ENCODE assay signal across 17 cellular contexts in the genomic region with DNA sequence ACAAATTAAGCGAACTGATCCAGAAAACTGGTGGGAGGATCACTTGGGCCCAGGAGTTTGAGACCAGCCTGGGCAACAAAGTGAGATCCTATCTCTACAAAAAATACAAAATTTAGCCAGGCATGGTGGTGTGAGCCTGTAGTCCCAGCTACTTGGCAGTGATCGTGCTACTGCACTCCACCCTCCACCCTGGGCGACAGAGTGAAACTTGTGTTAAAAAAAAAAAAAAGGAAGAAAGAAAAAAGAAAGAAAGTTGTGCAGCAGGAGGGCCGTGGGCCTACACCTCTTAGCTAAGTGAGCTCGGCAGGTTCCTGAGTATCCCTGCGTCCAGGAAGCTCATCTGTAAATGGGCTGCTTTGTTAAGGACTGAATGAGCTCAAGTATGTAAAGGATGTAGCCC. TPM values are rescaled to one million over a fixed set of nuclear protein-coding genes. Genes with fewer than 3 reads are reported as not detected.
A peak's percentile ranks its signal among the peaks of the same experiment; 100 is the strongest.
DNase-seq lines count a peak whose midpoint lies in the region; ATAC-seq, FAIRE-seq and TF ChIP-seq lines count a peak whose summit lies in the region.
"Had no signal": no experiment of that assay in that cellular context is flagged by ENCODE, and none has a peak within 500 bp of the region (broad histone marks: within the 10 kb centered on the region; RNA-seq: fewer than 3 reads in every experiment).

No MANE protein-coding gene starts in this region.

- no peak for ATAC-seq in K562
- ATAC-seq in activated CD4-positive, alpha-beta T cell treated with anti-CD3 and anti-CD28 coated beads for 36 hours: no peak
- ATAC-seq in HepG2: no peak
- ATAC-seq: activated CD4-positive, CD25-positive, alpha-beta regulatory T cell treated with anti-CD3 and anti-CD28 coated beads, Interleukin-2, amount 50 U/mL, for 24 hours had no signal

- H3K79me2 ChIP-seq in K562 (ENCODE audit: control insufficient read depth, insufficient read depth, low read length) (no peaks in the 10 kb centered on the region), HepG2 (ENCODE audit: insufficient read depth, low read length) (no peaks in the 10 kb centered on the region)

- peak; percentile 1 for DNase-seq in AG08396 (ENCODE audit: low spot score)
- DNase-seq in H7: peak; percentile 49
- DNase-seq in K562 (ENCODE audit: extremely low read depth in 1 of 4, low spot score in 3 of 4): no peak
- no peak for DNase-seq in nephron progenitor cell
- DNase-seq in cortex of kidney (lab: John Stamatoyannopoulos, UW): no peak
- DNase-seq in DMS 273 treated with DMSO at 0.1 percent for 48 hours (lab: John Stamatoyannopoulos, UW): no peak
- no peak for DNase-seq in activated CD4-positive, alpha-beta T cell treated with anti-CD3 and anti-CD28 coated beads for 36 hours
- DNase-seq in HepG2 (ENCODE audit: low spot score): no peak
- DNase-seq: activated CD8-positive, alpha-beta memory T cell treated with anti-CD3 and anti-CD28 coated beads, Interleukin-2, amount 50 U/mL, for 4 hours; amniotic stem cell; BE2C; KG1; NCI-H146; NCI-H446 treated with DMSO at 0.1 percent for 48 hours; occipital lobe; stomach had no signal

- H3K4me3 ChIP-seq in H7 (ENCODE audit: insufficient read depth, low read depth, low read length): no peak overlapping the region
- no peak overlapping the region for H3K4me3 ChIP-seq in K562
- no peak overlapping the region for H3K4me3 ChIP-seq in HepG2 (replicated peaks in 1 of 3; ENCODE audit: insufficient read depth in 1 of 3, low read depth in 2 of 3, low read length in 3 of 3)
- H3K4me3 ChIP-seq: stomach had no signal

- POLR2A ChIA-PET in K562 (lab: Yijun Ruan, JAX): interaction anchor here (1.2 kb wide), 3 partner anchors 12 to 17 kb away, joined by 4 read pairs; no protein-coding TSS in a partner anchor
- POLR2A ChIA-PET in activated CD4-positive, alpha-beta T cell treated with anti-CD3 and anti-CD28 coated beads for 36 hours (lab: Charles Lee): no interaction called here
- POLR2A ChIA-PET in HepG2 (lab: Yijun Ruan, JAX): no interaction called here

- TF ChIP-seq EP300 in K562 (IDR thresholded peaks at IDR 0.05; ENCODE audit: low read length) (no peak), HepG2 (IDR thresholded peaks at IDR 0.05; ENCODE audit: low read depth in 2 of 2, low read length in 2 of 2) (no peak), HepG2 (CRISPR knock-in tag; IDR thresholded peaks at IDR 0.05; ENCODE audit: borderline replicate concordance) (no peak)

- TF ChIP-seq CTCF in K562 (IDR thresholded peaks at IDR 0.05 in 2 of 3, conservative IDR thresholded peaks at IDR 0.05 in 1 of 3; ENCODE audit: insufficient read depth in 2 of 3, low read depth in 1 of 3, low read length in 3 of 3) (no peak), nephron progenitor cell (IDR thresholded peaks at IDR 0.05) (no peak), HepG2 (CRISPR knock-in tag; IDR thresholded peaks at IDR 0.05) (no peak)

- peaks cover 3% of the 10 kb centered on the region for H3K27me3 Mint-ChIP-seq in nephron progenitor cell (ENCODE audit: low read depth, poor library complexity)
- H3K27me3 Mint-ChIP-seq in activated CD4-positive, alpha-beta T cell treated with anti-CD3 and anti-CD28 coated beads for 36 hours: no peaks in the 10 kb centered on the region

- H3K9me3 ChIP-seq in K562 (replicated peaks; ENCODE audit: control insufficient read depth, insufficient read depth, low read depth, low read length): no peaks in the 10 kb centered on the region
- H3K9me3 ChIP-seq in HepG2 (ENCODE audit: low read length): no peaks in the 10 kb centered on the region
- H3K9me3 ChIP-seq: BE2C, stomach had no signal

- H3K27ac Mint-ChIP-seq in nephron progenitor cell: peak overlapping the region; percentile 71
- no peak overlapping the region for H3K27ac Mint-ChIP-seq in activated CD4-positive, alpha-beta T cell treated with anti-CD3 and anti-CD28 coated beads for 36 hours

- H3K9me3 Mint-ChIP-seq in nephron progenitor cell: no peaks in the 10 kb centered on the region
- H3K9me3 Mint-ChIP-seq in activated CD4-positive, alpha-beta T cell treated with anti-CD3 and anti-CD28 coated beads for 36 hours (ENCODE audit: low read depth): no peaks in the 10 kb centered on the region

- WGBS in K562 (ENCODE audit: insufficient coverage, low coverage, missing lambda C conversion rate): 92% methylated on average over 5 of the region's 6 CpGs
- 93% methylated on average over 6 of the region's 6 CpGs for WGBS in HepG2 (ENCODE audit: low lambda C conversion rate)

- peaks cover 35% of the 10 kb centered on the region for H3K36me3 Mint-ChIP-seq in nephron progenitor cell (ENCODE audit: low read depth)
- H3K36me3 Mint-ChIP-seq in activated CD4-positive, alpha-beta T cell treated with anti-CD3 and anti-CD28 coated beads for 36 hours (ENCODE audit: low read depth): peaks cover 25% of the 10 kb centered on the region

- CTCF ChIA-PET in K562 (lab: Yijun Ruan, JAX; ENCODE audit: low intra/inter-chr PET ratio) (interaction anchor here (0.5 kb wide), 1 partner anchor 38 kb away, joined by 3 read pairs; no protein-coding TSS in a partner anchor), HepG2 (lab: Yijun Ruan, JAX; ENCODE audit: low intra/inter-chr PET ratio, low total read pairs) (no interaction called here)
- CTCF ChIA-PET in activated CD4-positive, alpha-beta T cell treated with anti-CD3 and anti-CD28 coated beads for 36 hours (lab: Charles Lee): interaction anchor here (0.6 kb wide), 1 partner anchor 81 kb away, joined by 4 read pairs; no protein-coding TSS in a partner anchor

- intact Hi-C loops in K562 (cut with micrococcal nuclease) (no loop called here), HepG2 (cut with micrococcal nuclease; ENCODE audit: unreplicated experiment) (no loop called here)
- intact Hi-C loops in activated CD4-positive, alpha-beta T cell treated with anti-CD3 and anti-CD28 coated beads for 36 hours (cut with DNase I, micrococcal nuclease): no loop called here

- H3K27ac ChIP-seq in K562 (ENCODE audit: extremely low read depth, low read depth, low read length) (peak overlapping the region; percentile 47; the same call in 1 of the 3 replicates), HepG2 (ENCODE audit: extremely low read length, insufficient read depth, low read length) (no peak overlapping the region)
- H3K27ac ChIP-seq: stomach had no signal

- H4K20me1 ChIP-seq in K562 (replicated peaks; ENCODE audit: control insufficient read depth, insufficient read depth, low read length) (no peaks in the 10 kb centered on the region), HepG2 (ENCODE audit: insufficient read depth, low read length) (no peaks in the 10 kb centered on the region)

- H3K4me2 ChIP-seq in K562 (ENCODE audit: insufficient read depth, low read length) (no peak overlapping the region), HepG2 (ENCODE audit: low read depth, low read length) (no peak overlapping the region)

- H3K4me3 Mint-ChIP-seq in nephron progenitor cell: peak overlapping the region; percentile 36
- H3K4me3 Mint-ChIP-seq in activated CD4-positive, alpha-beta T cell treated with anti-CD3 and anti-CD28 coated beads for 36 hours: no peak overlapping the region

- H3K27me3 ChIP-seq in H7 (ENCODE audit: control insufficient read depth, insufficient read depth, low read length) (no peaks in the 10 kb centered on the region), K562 (ENCODE audit: control insufficient read depth in 2 of 2, insufficient read depth in 2 of 2, low read length in 2 of 2) (no peaks in the 10 kb centered on the region), HepG2 (ENCODE audit: control insufficient read depth in 1 of 2, insufficient read depth in 2 of 2, low read length in 2 of 2) (no peaks in the 10 kb centered on the region)
- H3K27me3 ChIP-seq: BE2C, stomach had no signal

- H3K36me3 ChIP-seq in H7 (replicated peaks; ENCODE audit: control insufficient read depth, insufficient read depth, low read length): no peaks in the 10 kb centered on the region; the same call in none of the 2 replicates
- H3K36me3 ChIP-seq in K562 (ENCODE audit: control insufficient read depth, insufficient read depth, low read length): peaks cover 72% of the 10 kb centered on the region; the same call in 2 of the 3 replicates
- H3K36me3 ChIP-seq in HepG2 (replicated peaks in 1 of 2; ENCODE audit: control insufficient read depth in 1 of 2, insufficient read depth in 2 of 2, low read length in 2 of 2): peaks cover 16 to 59% of the 10 kb centered on the region in 2 experiments; a peak in 4 of 5 replicates

- BruUV-seq in K562 (replicated peaks; lab: Mats Ljungman, UMichigan) (no TSS peak), HepG2 (replicated peaks; lab: Mats Ljungman, UMichigan) (no TSS peak)

- TF ChIP-seq RAD21 in K562 (CRISPR knock-in tag; conservative IDR thresholded peaks at IDR 0.05 in 1 of 2, IDR thresholded peaks at IDR 0.05 in 1 of 2): no peak
- TF ChIP-seq RAD21 in HepG2 (CRISPR knock-in tag; IDR thresholded peaks at IDR 0.05): no peak

- peaks cover 59% of the 10 kb centered on the region for H3K4me1 Mint-ChIP-seq in nephron progenitor cell
- peaks cover 21% of the 10 kb centered on the region for H3K4me1 Mint-ChIP-seq in activated CD4-positive, alpha-beta T cell treated with anti-CD3 and anti-CD28 coated beads for 36 hours

- in situ Hi-C loops in K562 (cut with MboI) (no loop called here), HepG2 (cut with HindIII; ENCODE audit: extremely low pct_ligation_motif_present, low pct_unique_long_range_greater_than_20kb) (no loop called here)

- no peak overlapping the region for H3K9ac ChIP-seq in K562 (ENCODE audit: insufficient read depth in 1 of 2, low read depth in 2 of 2, low read length in 2 of 2)
- no peak overlapping the region for H3K9ac ChIP-seq in HepG2 (ENCODE audit: insufficient read depth, low read depth, low read length)

- H2AFZ ChIP-seq in K562 (ENCODE audit: low read depth, low read length) (no peak overlapping the region), HepG2 (ENCODE audit: low read length) (no peak overlapping the region)

- TF ChIP-seq POLR2A in K562 (conservative IDR thresholded peaks at IDR 0.05): no peak
- no peak for TF ChIP-seq POLR2A in HepG2 (IDR thresholded peaks at IDR 0.05; ENCODE audit: insufficient read depth in 1 of 2, low read depth in 2 of 2, low read length in 2 of 2)

- H3K9me1 ChIP-seq in K562 (ENCODE audit: control insufficient read depth, insufficient read depth, low read length): no peaks in the 10 kb centered on the region

- peaks cover under 1 to 6% of the 10 kb centered on the region in 2 experiments; a peak in 2 of 5 replicates for H3K4me1 ChIP-seq in K562 (replicated peaks in 1 of 2; ENCODE audit: control insufficient read depth in 2 of 2, insufficient read depth in 2 of 2, low read length in 2 of 2)
- no peaks in the 10 kb centered on the region for H3K4me1 ChIP-seq in HepG2 (ENCODE audit: insufficient read depth, low read length)

- FAIRE-seq in K562 (lab: Jason Lieb, UNC) (peak; percentile 63), HepG2 (lab: Jason Lieb, UNC) (no peak)

RNA-seq across cellular contexts. Expression of a gene that starts 33.8 kb away (rescaled TPM):
- 725 and 892 TPM in 2 replicates for total RNA-seq in H7 (2014; rRNA removed; shearing (Covaris generic))
- total RNA-seq in K562 (2011; cell fraction: chromatin; rRNA removed; ENCODE audit: low replicate concordance): 24.2 and 122 TPM in 2 replicates
- 145 and 156 TPM in 2 replicates for total RNA-seq in K562 (2011; cell fraction: nucleolus; rRNA removed)
- 58.0 and 62.1 TPM in 2 replicates for total RNA-seq in K562 (2011; cell fraction: nucleoplasm; rRNA removed)
- total RNA-seq in K562 (2014; rRNA removed): 265 and 319 TPM in 2 replicates
- total RNA-seq in K562 (2014; rRNA removed; fragmentation: Illumina TruSeq; extraction: Trizol): 20.9 and 29.5 TPM in 2 replicates
- 95.1 and 107 TPM in 2 replicates for total RNA-seq in K562 (2015; rRNA removed; fragmentation: Illumina TruSeq; extraction: Trizol)
- total RNA-seq in K562 (2021): 414 and 417 TPM in 2 replicates
- polyA plus RNA-seq in K562 (2011; rRNA removed): 38.7 and 106 TPM in 2 replicates
- polyA plus RNA-seq in K562 (2011; cell fraction: cytosol; rRNA removed): 83.6 and 256 TPM in 2 replicates
- 66.4 and 105 TPM in 2 replicates for polyA plus RNA-seq in K562 (2011; cell fraction: nucleus; rRNA removed)
- polyA plus RNA-seq in K562 (2012): 253 and 255 TPM in 2 replicates
- 64.1 and 142 TPM in 2 replicates for polyA plus RNA-seq in K562 (2014; fragmentation: Illumina TruSeq; extraction: Trizol)
- 1 to 10 TPM in 1 of 2 experiments, under 1 TPM in 1; 0.70 to 1.2 TPM for polyA plus RNA-seq in K562 (2014; fragmentation: Nextera tagmentation; extraction: Ambion mirVana)
- polyA plus RNA-seq in K562 (2014; rRNA removed): 186 and 202 TPM in 2 replicates
- 23.1 and 29.3 TPM in 2 replicates for polyA minus RNA-seq in K562 (2011; rRNA and poly(A)+ RNA removed)
- polyA minus RNA-seq in K562 (2011; cell fraction: cytosol; rRNA and poly(A)+ RNA removed): 186 and 269 TPM in 2 replicates
- 66.0 and 87.2 TPM in 2 replicates for polyA minus RNA-seq in K562 (2011; cell fraction: nucleus; rRNA and poly(A)+ RNA removed)
- 10 to 100 TPM; 18.5 to 21.0 TPM for total RNA-seq in activated CD4-positive, alpha-beta T cell treated with anti-CD3 and anti-CD28 coated beads for 36 hours
- total RNA-seq in HepG2 (2016; rRNA removed; fragmentation: Illumina TruSeq; extraction: Trizol): 35.5 and 44.0 TPM in 2 replicates
- 6.4 and 7.4 TPM in 2 replicates for total RNA-seq in HepG2 (2016; cell fraction: cytosol; rRNA removed; fragmentation: Illumina TruSeq; extraction: Trizol; ENCODE audit: low read depth)
- total RNA-seq in HepG2 (2016; cell fraction: insoluble cytoplasmic fraction; rRNA removed; fragmentation: Illumina TruSeq; extraction: Trizol): 32.0 and 43.8 TPM in 2 replicates
- total RNA-seq in HepG2 (2016; cell fraction: membrane; rRNA removed; fragmentation: Illumina TruSeq; extraction: Trizol): 20.9 and 22.0 TPM in 2 replicates
- total RNA-seq in HepG2 (2016; cell fraction: nucleus; rRNA removed; fragmentation: Illumina TruSeq; extraction: Trizol): 21.3 and 24.5 TPM in 2 replicates
- polyA plus RNA-seq in HepG2 (2011; rRNA removed): 21.2 and 29.0 TPM in 2 replicates
- polyA plus RNA-seq in HepG2 (2011; cell fraction: cytosol; rRNA removed): 21.0 and 36.3 TPM in 2 replicates
- polyA plus RNA-seq in HepG2 (2011; cell fraction: nucleus; rRNA removed): 41.0 and 50.2 TPM in 2 replicates
- 7.3 and 18.5 TPM in 2 replicates for polyA plus RNA-seq in HepG2 (2012)
- polyA plus RNA-seq in HepG2 (2016; cell fraction: cytosol; fragmentation: Illumina TruSeq; extraction: Trizol; ENCODE audit: low read depth): 10.2 and 10.8 TPM in 2 replicates
- 58.7 and 73.9 TPM in 2 replicates for polyA plus RNA-seq in HepG2 (2016; cell fraction: insoluble cytoplasmic fraction; fragmentation: Illumina TruSeq; extraction: Trizol; ENCODE audit: low read depth)
- 22.3 and 24.1 TPM in 2 replicates for polyA plus RNA-seq in HepG2 (2016; cell fraction: membrane; fragmentation: Illumina TruSeq; extraction: Trizol; ENCODE audit: low read depth)
- 53.5 and 58.8 TPM in 2 replicates for polyA plus RNA-seq in HepG2 (2016; cell fraction: nucleus; fragmentation: Illumina TruSeq; extraction: Trizol; ENCODE audit: insufficient read depth, low read depth)
- 66.5 and 90.1 TPM in 2 replicates for polyA minus RNA-seq in HepG2 (2011; rRNA and poly(A)+ RNA removed; ENCODE audit: low replicate concordance)
- 43.7 and 53.5 TPM in 2 replicates for polyA minus RNA-seq in HepG2 (2011; cell fraction: cytosol; rRNA and poly(A)+ RNA removed)
- 12.7 and 16.4 TPM in 2 replicates for polyA minus RNA-seq in HepG2 (2011; cell fraction: nucleus; rRNA and poly(A)+ RNA removed)

Comparison
In these comparisons a context has a peak if more than half of its experiments do, and no peak if none do; other contexts are left out.
1. DNase-seq: peak in AG08396 (single experiment) and H7 (single experiment); none in K562 (0 of 4), nephron progenitor cell (single experiment), cortex of kidney (single experiment), DMS 273 treated with DMSO at 0.1 percent for 48 hours (single experiment), activated CD4-positive, alpha-beta T cell treated with anti-CD3 and anti-CD28 coated beads for 36 hours (single experiment) and HepG2 (single experiment).